In the genomic region with DNA sequence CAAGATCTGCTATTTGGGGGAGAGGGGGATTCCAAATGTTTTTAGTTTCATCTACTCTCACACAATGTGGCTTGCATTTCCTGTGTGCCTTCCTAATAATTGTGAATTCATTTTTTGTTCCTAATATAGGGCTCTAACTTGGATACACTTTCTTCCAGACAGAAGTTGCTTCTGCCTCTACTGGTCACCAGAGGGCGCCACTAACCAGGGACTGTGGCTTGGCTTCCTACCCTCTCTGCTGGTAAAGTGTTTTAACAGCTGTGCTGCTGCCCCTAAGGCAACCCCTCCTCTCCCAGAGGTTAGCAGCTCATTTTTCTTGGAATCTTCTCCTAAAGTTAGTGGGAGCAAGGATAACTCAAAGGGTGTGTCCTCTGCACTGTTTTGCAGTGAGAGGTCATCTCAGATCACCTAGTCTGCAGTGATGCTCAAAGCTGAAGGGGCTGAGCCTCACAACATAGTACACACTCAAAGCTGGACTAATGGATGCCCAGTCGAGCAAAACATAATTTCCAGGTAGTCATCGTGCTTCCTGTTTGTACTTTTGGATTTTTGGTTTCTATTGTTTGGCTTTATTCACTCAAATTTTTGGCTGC, we compare ENCODE assay signal across 9 cellular contexts. TPM values are rescaled to one million over a fixed set of nuclear protein-coding genes. Genes with fewer than 3 reads are reported as not detected.
A peak's percentile ranks its signal among the peaks of the same experiment; 100 is the strongest.
DNase-seq lines count a peak whose midpoint lies in the region; ATAC-seq and TF ChIP-seq lines count a peak whose summit lies in the region.
"Had no signal": no experiment of that assay in that cellular context is flagged by ENCODE, and none has a peak within 500 bp of the region (broad histone marks: within the 10 kb centered on the region; RNA-seq: fewer than 3 reads in every experiment).

No MANE protein-coding gene starts in this region.

- H2AFZ ChIP-seq in mesenchymal stem cell (ENCODE audit: low read depth, low read length) = no peak overlapping the region

- 56% methylated on average over 3 of the region's 3 CpGs for WGBS in mesenchymal stem cell

- H3K9me3 ChIP-seq in colonic mucosa (no peaks in the 10 kb centered on the region), mesenchymal stem cell (ENCODE audit: control insufficient read depth, low read length) (peaks cover 26% of the 10 kb centered on the region)

- intact Hi-C loops in colonic mucosa (cut with DNase I) = loop anchor here (10.0 kb wide), 1 partner anchor 395 kb away; no protein-coding TSS in a partner anchor

- no peak overlapping the region for H3K9ac ChIP-seq in colonic mucosa (ENCODE audit: low read depth in 2 of 2, low read length in 2 of 2)
- H3K9ac ChIP-seq in mesenchymal stem cell (ENCODE audit: low read length) = no peak overlapping the region

- H3K36me3 ChIP-seq in colonic mucosa (no peaks in the 10 kb centered on the region), mesenchymal stem cell (ENCODE audit: control insufficient read depth in 1 of 2, insufficient read depth in 2 of 2, low read depth in 1 of 2, low read length in 2 of 2) (no peaks in the 10 kb centered on the region)

- H4K8ac ChIP-seq in mesenchymal stem cell (ENCODE audit: low read length) = no peak overlapping the region

- H3K4ac ChIP-seq in mesenchymal stem cell (ENCODE audit: low read depth in 1 of 2, low read length in 2 of 2) = no peak overlapping the region

- H3K27ac ChIP-seq in colonic mucosa (no peak overlapping the region), mesenchymal stem cell (ENCODE audit: low read length, poor library complexity, severe bottlenecking) (no peak overlapping the region)
- H3K27ac ChIP-seq: skin epidermis had no signal

- H3K4me3 ChIP-seq in colonic mucosa (no peak overlapping the region), mesenchymal stem cell (ENCODE audit: insufficient read depth in 1 of 2, low read depth in 1 of 2, low read length in 2 of 2) (no peak overlapping the region)
- H3K4me3 ChIP-seq: skin epidermis had no signal

- H3K14ac ChIP-seq in mesenchymal stem cell (ENCODE audit: low read length in 2 of 2) = no peak overlapping the region

- no peak overlapping the region for H3K4me2 ChIP-seq in mesenchymal stem cell (ENCODE audit: low read length, poor library complexity, severe bottlenecking)

- TF ChIP-seq CTCF in colonic mucosa (IDR thresholded peaks at IDR 0.05) = peak; percentile 51

- DNase-seq in activated T-cell treated with anti-CD3 and anti-CD28 coated beads, Interleukin-2, amount 50 U/mL, for 48 hours = peak; percentile 29 to 42
- DNase-seq in activated T-cell treated with anti-CD3 and anti-CD28 coated beads for 4 hours (no peak), NCI-H524 treated with DMSO at 0.1 percent for 48 hours (lab: John Stamatoyannopoulos, UW) (peak; percentile 16), colonic mucosa (no peak), mesenchymal stem cell (no peak)
- DNase-seq in stimulated activated CD4-positive, alpha-beta T cell treated with anti-CD3 and anti-CD28 coated beads, TNF-alpha, amount 100 ng/mL, for 48 hours (ENCODE audit: low read depth in 3 of 3) = peak; percentile 3 to 14 (median 10)

- H2BK5ac ChIP-seq in mesenchymal stem cell (ENCODE audit: low read depth, low read length, poor library complexity, severe bottlenecking) = no peak overlapping the region

- H4K91ac ChIP-seq in mesenchymal stem cell (ENCODE audit: low read length) = no peak overlapping the region

- H3K4me1 ChIP-seq in colonic mucosa = no peaks in the 10 kb centered on the region
- no peaks in the 10 kb centered on the region for H3K4me1 ChIP-seq in mesenchymal stem cell (ENCODE audit: control insufficient read depth, insufficient read depth, low read depth, low read length)

- no peak overlapping the region for H2AK5ac ChIP-seq in mesenchymal stem cell (ENCODE audit: low read length, severe bottlenecking)

- H2BK12ac ChIP-seq in mesenchymal stem cell (ENCODE audit: low read length in 2 of 2) = no peak overlapping the region

- no peak for ATAC-seq in HG02981 (IDR thresholded peaks at IDR 0.05; ENCODE audit: unreplicated experiment)
- no peak for ATAC-seq in GM18502 (IDR thresholded peaks at IDR 0.05; ENCODE audit: poor library complexity, unreplicated experiment)

- no peak overlapping the region for H3K23ac ChIP-seq in mesenchymal stem cell (ENCODE audit: low read length in 2 of 2)

- H2BK15ac ChIP-seq in mesenchymal stem cell (ENCODE audit: low read depth, poor library complexity, severe bottlenecking) = no peak overlapping the region

- no peak overlapping the region for H2BK120ac ChIP-seq in mesenchymal stem cell (ENCODE audit: low read depth, low read length)

- no peaks in the 10 kb centered on the region for H3K27me3 ChIP-seq in colonic mucosa
- H3K27me3 ChIP-seq in mesenchymal stem cell (ENCODE audit: control insufficient read depth in 1 of 2, insufficient read depth in 1 of 2, low read length in 2 of 2) = peaks cover 0 to 4% of the 10 kb centered on the region in 2 experiments

- H3K79me1 ChIP-seq in mesenchymal stem cell (replicated peaks; ENCODE audit: low read length, poor library complexity, severe bottlenecking) = no peaks in the 10 kb centered on the region

- no peak overlapping the region for H3K18ac ChIP-seq in mesenchymal stem cell (ENCODE audit: low read depth in 1 of 2, low read length in 2 of 2)

RNA-seq across cellular contexts. Expression of gene PRSS54, which starts 5.0 kb away (rescaled TPM):
- not detected for total RNA-seq in colonic mucosa
- polyA plus RNA-seq in mesenchymal stem cell (2013, experiment 1 of 2) = not detected
- polyA plus RNA-seq in mesenchymal stem cell (2013, experiment 2 of 2) = not detected

Comparison
In these comparisons a context has a peak if more than half of its experiments do, and no peak if none do; other contexts are left out.
1. DNase-seq: peak in activated T-cell treated with anti-CD3 and anti-CD28 coated beads, Interleukin-2, amount 50 U/mL, for 48 hours (2 of 2), NCI-H524 treated with DMSO at 0.1 percent for 48 hours (single experiment) and stimulated activated CD4-positive, alpha-beta T cell treated with anti-CD3 and anti-CD28 coated beads, TNF-alpha, amount 100 ng/mL, for 48 hours (3 of 3); none in activated T-cell treated with anti-CD3 and anti-CD28 coated beads for 4 hours (single experiment), colonic mucosa (single experiment) and mesenchymal stem cell (single experiment).